Comparison of ENCODE assay signal across 11 cellular contexts in the genomic region with DNA sequence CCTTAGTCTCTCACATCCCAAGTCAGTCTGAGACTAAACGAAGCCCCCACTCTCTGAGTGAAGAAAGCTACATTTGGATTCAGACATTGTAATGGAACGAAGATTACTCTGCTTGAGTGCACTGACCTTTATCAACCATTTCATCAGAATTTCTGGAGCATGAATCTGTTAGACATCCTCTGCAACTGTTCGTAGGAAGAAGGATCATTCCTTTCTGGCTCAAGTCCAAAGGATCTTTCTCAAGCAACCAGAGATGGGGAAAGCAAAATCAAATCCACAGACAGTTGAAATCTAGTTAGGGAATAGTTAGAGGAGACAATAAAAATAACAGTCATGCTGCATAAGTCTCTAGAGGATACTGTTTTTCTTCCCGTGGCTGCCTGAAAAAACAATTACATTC. TPM values are rescaled to one million over a fixed set of nuclear protein-coding genes. Genes with fewer than 3 reads are reported as not detected.
DNase-seq lines count a peak whose midpoint lies in the region; FAIRE-seq and TF ChIP-seq lines count a peak whose summit lies in the region.
"Had no signal": no experiment of that assay in that cellular context is flagged by ENCODE, and none has a peak within 500 bp of the region (broad histone marks: within the 10 kb centered on the region; RNA-seq: fewer than 3 reads in every experiment).

No MANE protein-coding gene starts in this region.

- peaks cover 3% of the 10 kb centered on the region; the same call in 1 of the 2 replicates for H3K36me3 ChIP-seq in BJ (ENCODE audit: control insufficient read depth, insufficient read depth, low read length)
- peaks cover 11 to 26% of the 10 kb centered on the region in 2 experiments for H3K36me3 ChIP-seq in endothelial cell of umbilical vein (ENCODE audit: control insufficient read depth in 2 of 2, extremely low read depth in 1 of 2, insufficient read depth in 2 of 2, low read length in 2 of 2)
- peaks cover 25 to 51% of the 10 kb centered on the region in 2 experiments for H3K36me3 ChIP-seq in trophoblast cell (ENCODE audit: control insufficient read depth in 1 of 2, insufficient read depth in 2 of 2, low read length in 2 of 2)
- peaks cover 15% of the 10 kb centered on the region for H3K36me3 ChIP-seq in H7 (replicated peaks; ENCODE audit: control insufficient read depth, insufficient read depth, low read length)
- peaks cover 0 to 51% (median 0%) of the 10 kb centered on the region in 3 donors for H3K36me3 ChIP-seq in Peyer's patch

- CTCF ChIA-PET in BJ (lab: Yijun Ruan, JAX) = interaction anchor here (0.5 to 1.5 kb wide), 5 partner anchors 8 to 258 kb away, joined by 3 to 4 read pairs (median 3); no protein-coding TSS in a partner anchor
- CTCF ChIA-PET in endothelial cell of umbilical vein (lab: Charles Lee) = interaction anchor here (0.8 to 1.5 kb wide), 2 partner anchors 128 to 248 kb away, joined by 3 read pairs; partner anchors contain the start of gene CREB3L2

- H3K27ac Mint-ChIP-seq in progenitor cell of endocrine pancreas = no peak overlapping the region

- no peak overlapping the region for H3K4ac ChIP-seq in trophoblast cell (ENCODE audit: low read depth, low read length)

- no peak overlapping the region for H3K23ac ChIP-seq in trophoblast cell (ENCODE audit: low read length)

- no peak overlapping the region for H2BK5ac ChIP-seq in trophoblast cell (ENCODE audit: low read depth, low read length, poor library complexity)

- no TSS peak for BruUV-seq in endothelial cell of umbilical vein (replicated peaks; lab: Mats Ljungman, UMichigan)

- H3K36me3 Mint-ChIP-seq in progenitor cell of endocrine pancreas (ENCODE audit: insufficient read depth) = peaks cover 29% of the 10 kb centered on the region

- intact Hi-C loops in endothelial cell of umbilical vein (cut with micrococcal nuclease) = no loop called here

- H3K4me3 ChIP-seq in BJ (ENCODE audit: low read depth, low read length) (no peak overlapping the region), endothelial cell of umbilical vein (replicated peaks in 1 of 3; ENCODE audit: insufficient read depth in 1 of 3, low read depth in 1 of 3, low read length in 3 of 3) (no peak overlapping the region), trophoblast cell (ENCODE audit: low read depth, low read length) (no peak overlapping the region), H7 (ENCODE audit: insufficient read depth, low read depth, low read length) (no peak overlapping the region), Peyer's patch (no peak overlapping the region)
- H3K4me3 ChIP-seq: SK-N-MC had no signal

- no peak overlapping the region for H2BK12ac ChIP-seq in trophoblast cell (ENCODE audit: low read length)

- H3K9ac ChIP-seq in endothelial cell of umbilical vein (replicated peaks; ENCODE audit: extremely low read depth, insufficient read depth, low read length) = no peak overlapping the region
- no peak overlapping the region for H3K9ac ChIP-seq in trophoblast cell (ENCODE audit: low read length)

- no peak for TF ChIP-seq POLR2A in endothelial cell of umbilical vein (IDR thresholded peaks at IDR 0.05; ENCODE audit: low read depth, low read length)
- no peak for TF ChIP-seq POLR2A in Peyer's patch (IDR thresholded peaks at IDR 0.05)

- H3K4me2 ChIP-seq in endothelial cell of umbilical vein (ENCODE audit: insufficient read depth, low read length) (no peak overlapping the region), trophoblast cell (ENCODE audit: low read length) (no peak overlapping the region)

- no peak overlapping the region for H2AK5ac ChIP-seq in trophoblast cell (ENCODE audit: low read length)

- no CpG with 5 or more reads among the region's 4 CpGs for WGBS in trophoblast cell (ENCODE audit: extremely low coverage, insufficient coverage, insufficient read length)

- no peaks in the 10 kb centered on the region for H3K4me1 Mint-ChIP-seq in progenitor cell of endocrine pancreas (ENCODE audit: low read depth)

- H3K18ac ChIP-seq in trophoblast cell (ENCODE audit: low read length) = no peak overlapping the region

- H3K4me3 Mint-ChIP-seq in progenitor cell of endocrine pancreas (ENCODE audit: low read depth) = no peak overlapping the region

- H4K8ac ChIP-seq in trophoblast cell (ENCODE audit: low read depth, low read length) = no peak overlapping the region

- peaks cover 3% of the 10 kb centered on the region for H3K9me3 Mint-ChIP-seq in progenitor cell of endocrine pancreas (ENCODE audit: low read depth)

- H3K79me2 ChIP-seq in endothelial cell of umbilical vein (ENCODE audit: control insufficient read depth, insufficient read depth, low read length) (no peaks in the 10 kb centered on the region), trophoblast cell (ENCODE audit: control insufficient read depth, insufficient read depth, low read length, poor library complexity) (no peaks in the 10 kb centered on the region)

- peak; percentile 83 for FAIRE-seq in endothelial cell of umbilical vein (lab: Jason Lieb, UNC)

- POLR2A ChIA-PET in BJ (lab: Charles Lee) (no interaction called here), endothelial cell of umbilical vein (lab: Charles Lee) (no interaction called here)

- no peaks in the 10 kb centered on the region for H4K20me1 ChIP-seq in endothelial cell of umbilical vein (replicated peaks; ENCODE audit: control insufficient read depth, extremely low read depth, insufficient read depth, low read length)

- H2BK120ac ChIP-seq in trophoblast cell (ENCODE audit: insufficient read depth, low read length, poor library complexity) = no peak overlapping the region

- DNase-seq in BJ (ENCODE audit: low read depth) = peak; percentile 77
- peak; percentile 40 for DNase-seq in M059J (ENCODE audit: low read depth)
- peak; percentile 43 for DNase-seq in endothelial cell of umbilical vein (ENCODE audit: low read depth, low spot score)
- peak; percentile 23 to 83 for DNase-seq in trophoblast cell
- DNase-seq in stimulated activated CD4-positive, alpha-beta T cell treated with anti-CD3 and anti-CD28 coated beads, Interleukin-12 subunit alpha, Interleukin-12 subunit beta, amount 100 ng/mL, for 4 hours = no peak
- no peak for DNase-seq in H7
- no peak for DNase-seq in progenitor cell of endocrine pancreas (ENCODE audit: low spot score, unreplicated experiment)
- no peak for DNase-seq in Peyer's patch
- DNase-seq: GF-D8, NCI-H2107 had no signal

- H3K79me1 ChIP-seq in trophoblast cell (ENCODE audit: low read length) = no peaks in the 10 kb centered on the region

- dilution Hi-C loops in endothelial cell of umbilical vein (cut with MboI; ENCODE audit: extremely low pct_ligation_motif_present, low sequenced_read_pairs) = no loop called here

- H3K4me1 ChIP-seq in endothelial cell of umbilical vein (ENCODE audit: control insufficient read depth, extremely low read depth, insufficient read depth, low read length) (peaks cover 6% of the 10 kb centered on the region), trophoblast cell (ENCODE audit: control insufficient read depth in 1 of 2, insufficient read depth in 2 of 2, low read length in 2 of 2) (no peaks in the 10 kb centered on the region), Peyer's patch (no peaks in the 10 kb centered on the region)

- H4K12ac ChIP-seq in trophoblast cell (ENCODE audit: low read depth, low read length) = no peak overlapping the region

- no peak overlapping the region for H4K91ac ChIP-seq in trophoblast cell (ENCODE audit: low read depth, low read length)

- H3K9me1 ChIP-seq in endothelial cell of umbilical vein (replicated peaks; ENCODE audit: control insufficient read depth, extremely low read depth, insufficient read depth, low read length) = no peaks in the 10 kb centered on the region

- H3K14ac ChIP-seq in trophoblast cell (ENCODE audit: low read length) = no peak overlapping the region

- TF ChIP-seq CTCF in BJ (IDR thresholded peaks at IDR 0.05; ENCODE audit: insufficient read depth, low read depth, low read length) (no peak), endothelial cell of umbilical vein (IDR thresholded peaks at IDR 0.05; ENCODE audit: extremely low read depth in 1 of 2, insufficient read depth in 1 of 2, low read depth in 1 of 2, low read length in 2 of 2) (no peak), progenitor cell of endocrine pancreas (IDR thresholded peaks at IDR 0.05; ENCODE audit: unreplicated experiment) (no peak), Peyer's patch (IDR thresholded peaks at IDR 0.05) (no peak)

- H3K27ac ChIP-seq in endothelial cell of umbilical vein (ENCODE audit: insufficient read depth, low read depth, low read length) (no peak overlapping the region), trophoblast cell (ENCODE audit: low read depth, low read length) (no peak overlapping the region), Peyer's patch (no peak overlapping the region)
- H3K27ac ChIP-seq: SK-N-MC had no signal

- H2AFZ ChIP-seq in endothelial cell of umbilical vein (ENCODE audit: low read depth, low read length) = no peak overlapping the region
- no peak overlapping the region for H2AFZ ChIP-seq in trophoblast cell (ENCODE audit: insufficient read depth, low read length, poor library complexity)

- no peaks in the 10 kb centered on the region for H3K9me3 ChIP-seq in endothelial cell of umbilical vein (replicated peaks; ENCODE audit: control insufficient read depth, insufficient read depth, low read length)
- H3K9me3 ChIP-seq in trophoblast cell (ENCODE audit: insufficient read depth, low read depth, low read length) = no peaks in the 10 kb centered on the region
- no peaks in the 10 kb centered on the region for H3K9me3 ChIP-seq in Peyer's patch

- H3K27me3 ChIP-seq in BJ (ENCODE audit: control insufficient read depth, insufficient read depth, low read length) = no peaks in the 10 kb centered on the region
- no peaks in the 10 kb centered on the region for H3K27me3 ChIP-seq in endothelial cell of umbilical vein (ENCODE audit: control insufficient read depth in 2 of 2, insufficient read depth in 2 of 2, low read length in 2 of 2)
- no peaks in the 10 kb centered on the region for H3K27me3 ChIP-seq in trophoblast cell (ENCODE audit: insufficient read depth, low read length)
- H3K27me3 ChIP-seq in H7 (ENCODE audit: control insufficient read depth, insufficient read depth, low read length) = no peaks in the 10 kb centered on the region
- no peaks in the 10 kb centered on the region for H3K27me3 ChIP-seq in Peyer's patch

- H3K27me3 Mint-ChIP-seq in progenitor cell of endocrine pancreas = no peaks in the 10 kb centered on the region

RNA-seq across cellular contexts. Expression of gene DGKI, which starts 27.6 kb away (rescaled TPM):
- polyA plus RNA-seq in BJ (2011; rRNA removed) = 1.3 and 1.4 TPM in 2 replicates
- polyA minus RNA-seq in BJ (2011; rRNA and poly(A)+ RNA removed) = 7.3 and 8.2 TPM in 2 replicates
- 0.12 and 1.1 TPM in 2 replicates for total RNA-seq in M059J (2014; rRNA removed; shearing (Covaris generic))
- 0.14 and 0.51 TPM in 2 replicates for total RNA-seq in endothelial cell of umbilical vein
- 0.11 and 0.49 TPM in 2 replicates for polyA plus RNA-seq in endothelial cell of umbilical vein
- 0.14 and 0.18 TPM in 2 replicates for polyA plus RNA-seq in endothelial cell of umbilical vein (2011; cell fraction: cytosol; rRNA removed)
- 1.7 TPM in 2 replicates for polyA plus RNA-seq in endothelial cell of umbilical vein (2011; cell fraction: nucleus; rRNA removed)
- 0.14 and 0.52 TPM in 2 replicates for polyA plus RNA-seq in endothelial cell of umbilical vein (2012)
- 0.56 and 1.3 TPM in 2 replicates for polyA minus RNA-seq in endothelial cell of umbilical vein
- polyA minus RNA-seq in endothelial cell of umbilical vein (2011; cell fraction: cytosol; rRNA and poly(A)+ RNA removed) = not detected
- polyA minus RNA-seq in endothelial cell of umbilical vein (2011; cell fraction: nucleus; rRNA and poly(A)+ RNA removed) = 1.4 and 3.4 TPM in 2 replicates
- 0.99 and 1.2 TPM in 2 replicates for polyA plus RNA-seq in trophoblast cell (2013)
- total RNA-seq in H7 (2014; rRNA removed; shearing (Covaris generic)) = 0.04 and 0.14 TPM in 2 replicates
- 0.41 and 0.91 TPM in 2 replicates for total RNA-seq in progenitor cell of endocrine pancreas
- under 1 TPM in 3 of 4 donors, not detected in 1; 0.19 to 0.40 (median 0.35) TPM for total RNA-seq in Peyer's patch

Comparison
In these comparisons a context has a peak if more than half of its experiments do, and no peak if none do; other contexts are left out.
1. DNase-seq: peak in BJ (single experiment), M059J (single experiment), endothelial cell of umbilical vein (single experiment) and trophoblast cell (2 of 2); none in stimulated activated CD4-positive, alpha-beta T cell treated with anti-CD3 and anti-CD28 coated beads, Interleukin-12 subunit alpha, Interleukin-12 subunit beta, amount 100 ng/mL, for 4 hours (single experiment), H7 (single experiment), progenitor cell of endocrine pancreas (single experiment) and Peyer's patch (0 of 3).